17 cellular contexts compared by ENCODE assay signal in genomic region chr1:45796381-45796780, GRCh38. TPM values are rescaled to one million over a fixed set of nuclear protein-coding genes. Genes with fewer than 3 reads are reported as not detected.
DNase-seq lines count a peak whose midpoint lies in the region; ATAC-seq and TF ChIP-seq lines count a peak whose summit lies in the region.
"Had no signal": no experiment of that assay in that cellular context is flagged by ENCODE, and none has a peak within 500 bp of the region (broad histone marks: within the 10 kb centered on the region; RNA-seq: fewer than 3 reads in every experiment).

No MANE protein-coding gene starts in this region.

- TF ChIP-seq POLR2A in esophagus muscularis mucosa (IDR thresholded peaks at IDR 0.05; ENCODE audit: low read depth) (no peak), lower leg skin (IDR thresholded peaks at IDR 0.05) (no peak)

- 60% methylated on average over 2 of the region's 2 CpGs for WGBS in esophagus muscularis mucosa
- no CpG with 5 or more reads among the region's 2 CpGs for WGBS in mesendoderm (ENCODE audit: extremely low coverage, insufficient coverage, low lambda C conversion rate)
- 61 to 88% methylated on average over 2 of the region's 2 CpGs for WGBS in lower leg skin, 2 donors

- H3K79me1 ChIP-seq in mesendoderm (ENCODE audit: low read length) = no peaks in the 10 kb centered on the region

- H3K4me3 ChIP-seq in esophagus muscularis mucosa (no peak overlapping the region), osteoblast (ENCODE audit: insufficient read depth, low read length) (no peak overlapping the region), mesendoderm (ENCODE audit: low read length) (no peak overlapping the region), lower leg skin (ENCODE audit: low read depth, poor library complexity, severe bottlenecking) (no peak overlapping the region)
- H3K4me3 ChIP-seq: PC-9, SJSA1 had no signal

- H3K36me3 ChIP-seq in esophagus muscularis mucosa (no peaks in the 10 kb centered on the region), osteoblast (ENCODE audit: insufficient read depth, low read length) (no peaks in the 10 kb centered on the region), mesendoderm (ENCODE audit: control insufficient read depth, insufficient read depth, low read length) (no peaks in the 10 kb centered on the region)
- H3K36me3 ChIP-seq: SJSA1 had no signal

- H4K5ac ChIP-seq in mesendoderm (ENCODE audit: low read length) = no peak overlapping the region

- H3K79me2 ChIP-seq in osteoblast (ENCODE audit: insufficient read depth, low read length) (no peaks in the 10 kb centered on the region), mesendoderm (ENCODE audit: control insufficient read depth, insufficient read depth, low read length) (no peaks in the 10 kb centered on the region)

- H3K4ac ChIP-seq in mesendoderm (ENCODE audit: low read depth, low read length) = no peak overlapping the region

- H2BK15ac ChIP-seq in mesendoderm (replicated peaks; ENCODE audit: low read depth) = no peak overlapping the region

- H3K9me3 ChIP-seq in esophagus muscularis mucosa = no peaks in the 10 kb centered on the region
- H3K9me3 ChIP-seq in osteoblast (ENCODE audit: low read depth, low read length) = no peaks in the 10 kb centered on the region
- H3K9me3 ChIP-seq: SJSA1 had no signal

- DNase-seq in AG08395 (ENCODE audit: low spot score) (peak; percentile 4), LHCN-M2 (ENCODE audit: low read depth) (peak; percentile 12), esophagus muscularis mucosa (ENCODE audit: extremely low spot score) (peak; percentile 17), osteoblast (ENCODE audit: insufficient read length, low spot score, missing footprints) (no peak), mesendoderm (no peak), lower leg skin (ENCODE audit: low spot score in 2 of 2) (no peak)
- DNase-seq in activated CD4-positive, CD25-positive, alpha-beta regulatory T cell (lab: John Stamatoyannopoulos, UW) = no peak
- DNase-seq: COR-L47, DMS153, EL, H9, NCI-H1417 treated with DMSO at 0.1 percent for 48 hours, NCI-H1930, NCI-H69, PC-9 had no signal

- TF ChIP-seq EP300 in esophagus muscularis mucosa (IDR thresholded peaks at IDR 0.05) = no peak

- no peak overlapping the region for H3K23ac ChIP-seq in mesendoderm (ENCODE audit: low read length)

- H2BK5ac ChIP-seq in mesendoderm (ENCODE audit: low read length) = no peak overlapping the region

- H2BK120ac ChIP-seq in mesendoderm (ENCODE audit: low read depth, low read length) = no peak overlapping the region

- ATAC-seq in GM21390 (IDR thresholded peaks at IDR 0.05; ENCODE audit: unreplicated experiment) = no peak

- TF ChIP-seq CTCF in esophagus muscularis mucosa (IDR thresholded peaks at IDR 0.05) = no peak
- no peak for TF ChIP-seq CTCF in osteoblast (IDR thresholded peaks at IDR 0.05; ENCODE audit: extremely low read depth, low read depth, low read length)
- TF ChIP-seq CTCF in lower leg skin (IDR thresholded peaks at IDR 0.05) = no peak

- H3K27me3 ChIP-seq in esophagus muscularis mucosa = no peaks in the 10 kb centered on the region
- no peaks in the 10 kb centered on the region for H3K27me3 ChIP-seq in osteoblast (ENCODE audit: insufficient read depth, low read length)
- H3K27me3 ChIP-seq in mesendoderm (ENCODE audit: insufficient read depth, low read length, poor library complexity) = no peaks in the 10 kb centered on the region
- H3K27me3 ChIP-seq: SJSA1 had no signal

- no peak overlapping the region for H2AK5ac ChIP-seq in mesendoderm (ENCODE audit: low read length)

- H3K4me2 ChIP-seq in osteoblast (ENCODE audit: insufficient read depth, low read length) = no peak overlapping the region
- H3K4me2 ChIP-seq in mesendoderm (ENCODE audit: low read length) = no peak overlapping the region
- H3K4me2 ChIP-seq: PC-9 had no signal

- no peak overlapping the region for H3K9ac ChIP-seq in mesendoderm (ENCODE audit: low read length)

- H4K20me1 ChIP-seq in osteoblast (ENCODE audit: insufficient read depth, low read length) = no peaks in the 10 kb centered on the region

- no peak overlapping the region for H4K8ac ChIP-seq in mesendoderm (ENCODE audit: low read depth, low read length)

- H3K4me1 ChIP-seq in esophagus muscularis mucosa (no peaks in the 10 kb centered on the region), osteoblast (ENCODE audit: insufficient read depth, low read length) (no peaks in the 10 kb centered on the region), mesendoderm (ENCODE audit: control insufficient read depth, low read depth, low read length) (no peaks in the 10 kb centered on the region)
- H3K4me1 ChIP-seq: SJSA1 had no signal

- H3K18ac ChIP-seq in mesendoderm (ENCODE audit: low read length) = no peak overlapping the region

- H3K56ac ChIP-seq in mesendoderm (ENCODE audit: low read length) = no peak overlapping the region

- peak overlapping the region; percentile 63 for H2AFZ ChIP-seq in osteoblast (ENCODE audit: low read length)
- H2AFZ ChIP-seq: PC-9 had no signal

- intact Hi-C loops in esophagus muscularis mucosa (cut with DNase I) (no loop called here), lower leg skin (cut with DNase I; ENCODE audit: low total_unique reads) (no loop called here)

- H3K27ac ChIP-seq in esophagus muscularis mucosa (replicated peaks in 1 of 4) = no peak overlapping the region
- no peak overlapping the region for H3K27ac ChIP-seq in osteoblast (ENCODE audit: low read depth, low read length)
- no peak overlapping the region for H3K27ac ChIP-seq in mesendoderm (ENCODE audit: low read depth, low read length)
- H3K27ac ChIP-seq: PC-9, SJSA1 had no signal

RNA-seq across cellular contexts. Expression of gene MAST2, which starts 7.0 kb away (rescaled TPM):
- total RNA-seq in LHCN-M2 (2014; rRNA removed) (30.3 and 51.4 TPM in 2 replicates), esophagus muscularis mucosa (10 to 100 TPM; 44.9 to 78.3 (median 68.5) TPM), osteoblast (24.2 and 33.0 TPM in 2 replicates), lower leg skin (10 to 100 TPM in 3 of 4 donors, 1 to 10 TPM in 1; 6.6 to 22.6 (median 13.9) TPM)
- polyA plus RNA-seq in LHCN-M2 (2012) = 30.4 TPM
- 12.3 TPM for polyA plus RNA-seq in mesendoderm (2013, experiment 1 of 2)
- 12.5 TPM for polyA plus RNA-seq in mesendoderm (2013, experiment 2 of 2)

RNA-seq across cellular contexts. Expression of gene IPP, which starts 45.9 kb away (rescaled TPM):
- total RNA-seq in LHCN-M2 (2014; rRNA removed) = 10.8 and 11.5 TPM in 2 replicates
- 10.8 TPM for polyA plus RNA-seq in LHCN-M2 (2012)
- total RNA-seq in esophagus muscularis mucosa = 10 to 100 TPM in 2 of 4 donors, 1 to 10 TPM in 2; 6.0 to 14.1 (median 10.7) TPM
- 14.1 and 16.2 TPM in 2 replicates for total RNA-seq in osteoblast
- 2.6 TPM for polyA plus RNA-seq in mesendoderm (2013, experiment 1 of 2)
- 2.2 TPM for polyA plus RNA-seq in mesendoderm (2013, experiment 2 of 2)
- 10 to 100 TPM in 2 of 4 donors, 1 to 10 TPM in 2; 6.1 to 11.7 (median 9.9) TPM for total RNA-seq in lower leg skin

Comparison
In these comparisons a context has a peak if more than half of its experiments do, and no peak if none do; other contexts are left out.
1. DNase-seq: peak in AG08395 (single experiment), LHCN-M2 (single experiment) and esophagus muscularis mucosa (single experiment); none in osteoblast (single experiment), activated CD4-positive, CD25-positive, alpha-beta regulatory T cell (0 of 4), mesendoderm (single experiment) and lower leg skin (0 of 2).